Comparison of ENCODE assay signal across 23 cellular contexts in genomic region chr9:113728989-113729388, GRCh38.
"Had no signal": no experiment of that assay in that cellular context is flagged by ENCODE, and none has a peak within 500 bp of the region (broad histone marks: within the 10 kb centered on the region; RNA-seq: fewer than 3 reads in every experiment).

No MANE protein-coding gene starts in this region.

- H3K27me3 ChIP-seq: colonic mucosa, esophagus muscularis mucosa, gastroesophageal sphincter had no signal

- DNase-seq: cortex of kidney; dermis blood vessel endothelial cell; dorsolateral prefrontal cortex; effector CD4-positive, alpha-beta T cell; effector CD8-positive, alpha-beta T cell; effector memory CD4-positive, alpha-beta T cell; effector memory CD8-positive, alpha-beta T cell; endodermal cell; erythroblast; esophagus squamous epithelium; foreskin fibroblast; foreskin keratinocyte; foreskin melanocyte; gastrocnemius medialis; glutamatergic neuron; heart left ventricle; heart right ventricle had no signal

- H3K4me1 ChIP-seq: colonic mucosa, esophagus muscularis mucosa, esophagus squamous epithelium, foreskin keratinocyte, gastrocnemius medialis, gastroesophageal sphincter, heart left ventricle, heart right ventricle had no signal

- H3K36me3 ChIP-seq: colonic mucosa, esophagus muscularis mucosa, esophagus squamous epithelium, gastrocnemius medialis, gastroesophageal sphincter, heart left ventricle, heart right ventricle had no signal

- ATAC-seq: effector memory CD8-positive, alpha-beta T cell; esophagus mucosa; foreskin keratinocyte; gastrocnemius medialis; gastroesophageal sphincter; heart left ventricle; heart right ventricle had no signal

- H3K27ac ChIP-seq: colonic mucosa, coronary artery, dorsolateral prefrontal cortex, epithelial cell of prostate, esophagus muscularis mucosa, esophagus squamous epithelium, foreskin keratinocyte, gastrocnemius medialis, gastroesophageal sphincter, heart left ventricle, heart right ventricle had no signal

- H3K9me3 ChIP-seq: colonic mucosa had no signal

- H3K4me3 ChIP-seq: colonic mucosa, coronary artery, dorsolateral prefrontal cortex, esophagus muscularis mucosa, esophagus squamous epithelium, gastrocnemius medialis, gastroesophageal sphincter, heart left ventricle, heart right ventricle had no signal
